ENCODE assay signal across 8 cellular contexts in genomic region chr3:31533169-31533870, GRCh38. TPM values are rescaled to one million over a fixed set of nuclear protein-coding genes. Genes with fewer than 3 reads are reported as not detected.
DNase-seq lines count a peak whose midpoint lies in the region; ATAC-seq and TF ChIP-seq lines count a peak whose summit lies in the region.

No MANE protein-coding gene starts in this region.

- peak overlapping the region; percentile 91 for H3K9ac ChIP-seq in PC-3 (ENCODE audit: low read length)

- H3K9me3 ChIP-seq in PC-3 (ENCODE audit: low read length) = no peaks in the 10 kb centered on the region

- H3K4me3 Mint-ChIP-seq in osteocyte (ENCODE audit: unreplicated experiment) = peak overlapping the region; percentile 92
- H3K4me3 Mint-ChIP-seq in type B pancreatic cell = peak overlapping the region; percentile 99

- H4K20me1 ChIP-seq in PC-3 (ENCODE audit: low read length) = peaks cover 48% of the 10 kb centered on the region

- POLR2A ChIA-PET in PC-3 (lab: Charles Lee; ENCODE audit: unreplicated experiment) = interaction anchor here (0.6 to 1.3 kb wide), 5 partner anchors 159 to 1189 kb away, joined by 3 to 7 read pairs (median 4); no protein-coding TSS in a partner anchor

- H3F3A ChIP-seq in PC-3 (ENCODE audit: low read length, unreplicated experiment) = no peaks in the 10 kb centered on the region

- peaks cover 28% of the 10 kb centered on the region for H3K4me1 ChIP-seq in PC-3 (ENCODE audit: insufficient read depth, low read length)

- H3K4me3 ChIP-seq in PC-3 (ENCODE audit: low read length) = peak overlapping the region; percentile 98

- no peaks in the 10 kb centered on the region for H3K9me2 ChIP-seq in PC-3 (replicated peaks; ENCODE audit: low read length)

- H3K27ac Mint-ChIP-seq in osteocyte (ENCODE audit: unreplicated experiment) (peak overlapping the region; percentile 83), type B pancreatic cell (peak overlapping the region; percentile 94)

- H3K36me3 Mint-ChIP-seq in osteocyte (ENCODE audit: unreplicated experiment) (no peaks in the 10 kb centered on the region), type B pancreatic cell (peaks cover 23% of the 10 kb centered on the region)

- no TSS peak for BruUV-seq in PC-3 (replicated peaks; lab: Mats Ljungman, UMichigan)

- H3K9me3 Mint-ChIP-seq in osteocyte (ENCODE audit: unreplicated experiment) (no peaks in the 10 kb centered on the region), type B pancreatic cell (no peaks in the 10 kb centered on the region)

- no peaks in the 10 kb centered on the region for H3K27me3 Mint-ChIP-seq in osteocyte (ENCODE audit: unreplicated experiment)
- H3K27me3 Mint-ChIP-seq in type B pancreatic cell = no peaks in the 10 kb centered on the region

- peak overlapping the region; percentile 80; the same call in 1 of the 2 replicates for H2AFZ ChIP-seq in PC-3 (ENCODE audit: low read length)

- ATAC-seq in GM18502 (IDR thresholded peaks at IDR 0.05; ENCODE audit: poor library complexity, unreplicated experiment) (peak; percentile 3), HG02798 (IDR thresholded peaks at IDR 0.05; ENCODE audit: poor library complexity, unreplicated experiment) (peak; percentile 1), PC-3 (no peak; the same call in 1 of the 2 replicates)

- H3K36me3 ChIP-seq in PC-3 (ENCODE audit: low read depth, low read length) = no peaks in the 10 kb centered on the region

- peaks cover 69% of the 10 kb centered on the region for H3K79me2 ChIP-seq in PC-3 (ENCODE audit: low read length)

- H3K4me1 Mint-ChIP-seq in osteocyte (ENCODE audit: unreplicated experiment) = peaks cover 22% of the 10 kb centered on the region
- H3K4me1 Mint-ChIP-seq in type B pancreatic cell (ENCODE audit: unreplicated experiment) = peaks cover 13% of the 10 kb centered on the region

- peak overlapping the region; percentile 94 for H3K4me2 ChIP-seq in PC-3 (ENCODE audit: low read length)

- intact Hi-C loops in PC-3 (cut with micrococcal nuclease) = loop anchor here (2.0 to 10.0 kb wide), 6 partner anchors 181 to 1519 kb away; no protein-coding TSS in a partner anchor

- peak; percentile 30 for DNase-seq in PC-3
- peak; percentile 40 for DNase-seq in activated gamma-delta T cell treated with anti-CD3 and anti-CD28 coated beads, Interleukin-2, amount 50 U/mL, for 16 hours (ENCODE audit: low read depth)
- DNase-seq in globus pallidus (ENCODE audit: low spot score) = peak; percentile 42
- peak; percentile 85 for DNase-seq in osteocyte (ENCODE audit: extremely low spot score, unreplicated experiment)
- peak; percentile 77 for DNase-seq in type B pancreatic cell (ENCODE audit: extremely low spot score, unreplicated experiment)
- no peak for DNase-seq in NCI-H128 (lab: John Stamatoyannopoulos, UW; ENCODE audit: unreplicated experiment)

- CTCF ChIA-PET in PC-3 (lab: Charles Lee) = no interaction called here

- H3K27me3 ChIP-seq in PC-3 (ENCODE audit: low read length) = no peaks in the 10 kb centered on the region

- peak overlapping the region; percentile 96 for H3K27ac ChIP-seq in PC-3 (ENCODE audit: low read length)

- TF ChIP-seq CTCF in PC-3 (conservative IDR thresholded peaks at IDR 0.05; ENCODE audit: low read depth, low read length) = peak; percentile 33; the same call in 1 of the 2 replicates
- peak; percentile 44 for TF ChIP-seq CTCF in osteocyte (IDR thresholded peaks at IDR 0.05)
- peak; percentile 50 for TF ChIP-seq CTCF in type B pancreatic cell (conservative IDR thresholded peaks at IDR 0.05)

RNA-seq across cellular contexts. Expression of gene STT3B, which starts 0.6 kb away (rescaled TPM):
- total RNA-seq in PC-3 (2014; rRNA removed) (149 and 153 TPM in 2 replicates), osteocyte (98.7 and 111 TPM in 2 replicates), type B pancreatic cell (ENCODE audit: low replicate concordance) (180 and 235 TPM in 2 replicates)
